ENCODE assay signal across 3 cellular contexts in genomic region chrX:16962661-16963060, GRCh38. TPM values are rescaled to one million over a fixed set of nuclear protein-coding genes. Genes with fewer than 3 reads are reported as not detected.
"Had no signal": no experiment of that assay in that cellular context is flagged by ENCODE, and none has a peak within 500 bp of the region (broad histone marks: within the 10 kb centered on the region; RNA-seq: fewer than 3 reads in every experiment).

No MANE protein-coding gene starts in this region.

RNA-seq across cellular contexts. Expression of gene REPS2, which starts 16.2 kb away (rescaled TPM):
- total RNA-seq: activated naive CD4-positive, alpha-beta T cell treated with anti-CD3 and anti-CD28 coated beads for 36 hours; activated naive CD8-positive, alpha-beta T cell treated with anti-CD3 and anti-CD28 coated beads for 36 hours; activated T-helper 1 cell treated with anti-CD3 and anti-CD28 coated beads, Interleukin-12 subunit alpha, Interleukin-12 subunit beta, Interleukin-2, Interleukin-4 antibody, amounts not matched to agents 30 ng/mL and 10 ng/mL and 1 ng/mL, durations not matched to agents 14 hours and 24 hours and 36 hours had no signal
